ENCODE assay signal across 13 cellular contexts in genomic region chr4:15043922-15044321, GRCh38.
DNase-seq lines count a peak whose midpoint lies in the region.
"Had no signal": no experiment of that assay in that cellular context is flagged by ENCODE, and none has a peak within 500 bp of the region (broad histone marks: within the 10 kb centered on the region; RNA-seq: fewer than 3 reads in every experiment).

No MANE protein-coding gene starts in this region.

- DNase-seq in caudate nucleus (lab: John Stamatoyannopoulos, UW), result no peak
- DNase-seq in substantia nigra (lab: John Stamatoyannopoulos, UW), result peak in 1 of 49 donors; percentile 9
- no peak for DNase-seq in NCI-H1105 (lab: John Stamatoyannopoulos, UW)
- DNase-seq in glomerular visceral epithelial cell (ENCODE audit: extremely low spot score), result no peak
- no peak for DNase-seq in stimulated activated CD4-positive, alpha-beta T cell treated with anti-CD3 and anti-CD28 coated beads, Interleukin-4, amount 100 ng/mL, for 1 hour
- DNase-seq: CD8-positive, alpha-beta T cell; DMS153; DMS79 treated with DMSO at 0.1 percent for 48 hours; EL; GOT3; H9 had no signal

- peak overlapping the region; percentile 55 for H3K27ac ChIP-seq in angular gyrus (ENCODE audit: low read depth, low read length)
- H3K27ac ChIP-seq in caudate nucleus (ENCODE audit: low read depth, low read length), result peak overlapping the region; percentile 46
- H3K27ac ChIP-seq in layer of hippocampus (ENCODE audit: low read depth, low read length), result peak overlapping the region; percentile 52
- peak overlapping the region; percentile 69 for H3K27ac ChIP-seq in substantia nigra (ENCODE audit: low read depth, low read length, poor library complexity, severe bottlenecking)

- H3K27me3 ChIP-seq in layer of hippocampus (ENCODE audit: control insufficient read depth, insufficient read depth, low read length), result no peaks in the 10 kb centered on the region
